ENCODE assay signal across 8 cellular contexts in genomic region chr2:155250800-155251199, GRCh38.
DNase-seq lines count a peak whose midpoint lies in the region; ATAC-seq and TF ChIP-seq lines count a peak whose summit lies in the region.

No MANE protein-coding gene starts in this region.

- TF ChIP-seq CTCF in GM12873 (IDR thresholded peaks at IDR 0.05; ENCODE audit: insufficient read depth, low read depth, low read length, missing control alignments) (peak; percentile 54), choroid plexus epithelial cell (conservative IDR thresholded peaks at IDR 0.05; ENCODE audit: low read depth, low read length) (no peak), osteoblast (IDR thresholded peaks at IDR 0.05; ENCODE audit: extremely low read depth, low read depth, low read length) (no peak), GM13976 (IDR thresholded peaks at IDR 0.05; ENCODE audit: borderline replicate concordance, control extremely low read depth, extremely low read depth, insufficient read depth, missing control alignments) (no peak)

- ATAC-seq in GM21723 (IDR thresholded peaks at IDR 0.05; ENCODE audit: unreplicated experiment), result peak; percentile 90
- ATAC-seq in activated naive CD4-positive, alpha-beta T cell treated with anti-CD3 and anti-CD28 coated beads, Interleukin-2, amount 50 U/mL, for 72 hours, result no peak

- H3K27ac ChIP-seq in osteoblast (ENCODE audit: low read depth, low read length), result no peak overlapping the region

- no peak overlapping the region for H3K4me3 ChIP-seq in choroid plexus epithelial cell (ENCODE audit: low read depth, low read length)
- no peak overlapping the region for H3K4me3 ChIP-seq in osteoblast (ENCODE audit: insufficient read depth, low read length)

- no peaks in the 10 kb centered on the region for H3K36me3 ChIP-seq in osteoblast (ENCODE audit: insufficient read depth, low read length)

- in situ Hi-C loops in GM13976 (cut with MboI; ENCODE audit: low sequenced_read_pairs, unreplicated experiment), result no loop called here

- no peaks in the 10 kb centered on the region for H3K9me3 ChIP-seq in osteoblast (ENCODE audit: low read depth, low read length)

- H3K9me3 Mint-ChIP-seq in activated naive CD4-positive, alpha-beta T cell treated with anti-CD3 and anti-CD28 coated beads, Interleukin-2, amount 50 U/mL, for 72 hours, result peaks cover 0 to 5% of the 10 kb centered on the region in 2 donors

- H3K27ac Mint-ChIP-seq in activated naive CD4-positive, alpha-beta T cell treated with anti-CD3 and anti-CD28 coated beads, Interleukin-2, amount 50 U/mL, for 72 hours, result no peak overlapping the region

- H3K79me2 ChIP-seq in osteoblast (ENCODE audit: insufficient read depth, low read length), result no peaks in the 10 kb centered on the region

- H3K27me3 ChIP-seq in osteoblast (ENCODE audit: insufficient read depth, low read length), result no peaks in the 10 kb centered on the region

- peak; percentile 50 to 53 for DNase-seq in Kasumi-1 (lab: John Stamatoyannopoulos, UW)
- DNase-seq in choroid plexus epithelial cell (ENCODE audit: low read depth), result peak; percentile 0
- DNase-seq in activated naive CD4-positive, alpha-beta T cell treated with anti-CD3 and anti-CD28 coated beads, Interleukin-2, amount 50 U/mL, for 72 hours (ENCODE audit: low spot score in 2 of 2), result no peak
- DNase-seq in osteoblast (ENCODE audit: insufficient read length, low spot score, missing footprints), result no peak
- DNase-seq in GM13976 (ENCODE audit: low spot score), result no peak
- DNase-seq in germinal center (ENCODE audit: low spot score), result no peak

- no peak overlapping the region for H2AFZ ChIP-seq in osteoblast (ENCODE audit: low read length)

- no peaks in the 10 kb centered on the region for H3K36me3 Mint-ChIP-seq in activated naive CD4-positive, alpha-beta T cell treated with anti-CD3 and anti-CD28 coated beads, Interleukin-2, amount 50 U/mL, for 72 hours

- H3K4me2 ChIP-seq in osteoblast (ENCODE audit: insufficient read depth, low read length), result no peak overlapping the region

- no peaks in the 10 kb centered on the region for H4K20me1 ChIP-seq in osteoblast (ENCODE audit: insufficient read depth, low read length)

- H3K4me1 ChIP-seq in osteoblast (ENCODE audit: insufficient read depth, low read length), result no peaks in the 10 kb centered on the region

Comparison
In these comparisons a context has a peak if more than half of its experiments do, and no peak if none do; other contexts are left out.
1. DNase-seq: peak in Kasumi-1 (2 of 2) and choroid plexus epithelial cell (single experiment); none in activated naive CD4-positive, alpha-beta T cell treated with anti-CD3 and anti-CD28 coated beads, Interleukin-2, amount 50 U/mL, for 72 hours (0 of 2), osteoblast (single experiment), GM13976 (single experiment) and germinal center (single experiment).